1 cellular context compared by ENCODE assay signal in the genomic region with DNA sequence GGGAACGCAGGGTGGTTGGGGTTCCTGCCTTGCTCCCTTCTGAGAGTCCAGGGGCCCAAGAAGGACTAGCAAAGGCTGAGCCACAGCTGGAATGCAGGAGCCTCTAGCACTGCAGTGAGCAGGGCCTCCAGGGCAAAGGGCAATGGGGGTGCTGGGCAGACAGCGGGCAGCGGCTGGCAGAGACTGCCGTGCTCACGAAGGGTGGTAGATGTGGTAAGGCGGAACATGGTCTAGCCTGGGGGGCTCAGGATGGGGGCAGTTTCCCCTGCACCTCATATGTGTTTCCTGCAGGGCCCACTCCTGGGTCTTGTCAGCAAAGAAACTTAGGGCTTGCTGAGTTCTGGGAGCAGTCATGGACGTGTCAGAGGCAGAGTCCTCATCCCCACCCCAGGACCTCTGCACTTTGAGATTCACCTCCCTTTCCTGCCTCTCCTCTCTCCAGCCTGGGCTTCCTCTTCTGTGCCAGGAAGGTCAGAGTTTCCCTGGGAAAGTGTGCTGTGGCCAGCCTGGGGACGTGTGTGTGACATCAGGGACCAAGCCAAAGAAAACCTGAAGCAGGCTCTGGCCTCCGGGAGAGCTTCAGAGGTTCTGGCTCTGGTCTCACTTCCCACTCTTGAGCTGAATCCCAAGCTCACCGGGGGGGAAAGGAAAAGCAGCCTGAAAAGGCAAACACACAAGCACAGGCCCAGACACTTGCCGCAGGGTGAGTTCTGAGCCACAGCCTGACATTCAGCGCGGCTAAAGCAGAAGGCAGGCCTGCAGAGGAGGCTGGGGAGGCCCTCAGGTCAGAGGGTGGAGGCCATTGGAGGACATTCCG.
TF ChIP-seq lines count a peak whose summit lies in the region.

No MANE protein-coding gene starts in this region.

TF ChIP-seq in K562, 482 proteins besides CTCF, POLR2A, EP300 and RAD21:
- TF ChIP-seq, protein P1, sequence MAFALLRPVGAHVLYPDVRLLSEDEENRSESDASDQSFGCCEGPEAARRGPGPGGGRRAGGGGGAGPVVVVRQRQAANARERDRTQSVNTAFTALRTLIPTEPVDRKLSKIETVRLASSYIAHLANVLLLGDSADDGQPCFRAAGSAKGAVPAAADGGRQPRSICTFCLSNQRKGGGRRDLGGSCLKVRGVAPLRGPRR (CRISPR knock-in tag; IDR thresholded peaks at IDR 0.05): no peak
- TF ChIP-seq HSF4 (CRISPR knock-in tag; IDR thresholded peaks at IDR 0.05; ENCODE audit: borderline replicate concordance) (no peak), NR3C1 (CRISPR knock-in tag; IDR thresholded peaks at IDR 0.05) (no peak), ZBTB8A (IDR thresholded peaks at IDR 0.05; ENCODE audit: partially characterized antibody) (no peak), SRF (CRISPR knock-in tag; IDR thresholded peaks at IDR 0.05) (no peak), PTRF (tag; IDR thresholded peaks at IDR 0.05) (no peak), POLR3G (IDR thresholded peaks at IDR 0.05; ENCODE audit: extremely low read depth, insufficient read length, insufficient replicate concordance) (no peak), MEF2A (IDR thresholded peaks at IDR 0.05; ENCODE audit: control insufficient read depth, low read depth, low read length) (no peak), MAFF (IDR thresholded peaks at IDR 0.05; ENCODE audit: low read length) (no peak)
- TF ChIP-seq, protein P2, sequence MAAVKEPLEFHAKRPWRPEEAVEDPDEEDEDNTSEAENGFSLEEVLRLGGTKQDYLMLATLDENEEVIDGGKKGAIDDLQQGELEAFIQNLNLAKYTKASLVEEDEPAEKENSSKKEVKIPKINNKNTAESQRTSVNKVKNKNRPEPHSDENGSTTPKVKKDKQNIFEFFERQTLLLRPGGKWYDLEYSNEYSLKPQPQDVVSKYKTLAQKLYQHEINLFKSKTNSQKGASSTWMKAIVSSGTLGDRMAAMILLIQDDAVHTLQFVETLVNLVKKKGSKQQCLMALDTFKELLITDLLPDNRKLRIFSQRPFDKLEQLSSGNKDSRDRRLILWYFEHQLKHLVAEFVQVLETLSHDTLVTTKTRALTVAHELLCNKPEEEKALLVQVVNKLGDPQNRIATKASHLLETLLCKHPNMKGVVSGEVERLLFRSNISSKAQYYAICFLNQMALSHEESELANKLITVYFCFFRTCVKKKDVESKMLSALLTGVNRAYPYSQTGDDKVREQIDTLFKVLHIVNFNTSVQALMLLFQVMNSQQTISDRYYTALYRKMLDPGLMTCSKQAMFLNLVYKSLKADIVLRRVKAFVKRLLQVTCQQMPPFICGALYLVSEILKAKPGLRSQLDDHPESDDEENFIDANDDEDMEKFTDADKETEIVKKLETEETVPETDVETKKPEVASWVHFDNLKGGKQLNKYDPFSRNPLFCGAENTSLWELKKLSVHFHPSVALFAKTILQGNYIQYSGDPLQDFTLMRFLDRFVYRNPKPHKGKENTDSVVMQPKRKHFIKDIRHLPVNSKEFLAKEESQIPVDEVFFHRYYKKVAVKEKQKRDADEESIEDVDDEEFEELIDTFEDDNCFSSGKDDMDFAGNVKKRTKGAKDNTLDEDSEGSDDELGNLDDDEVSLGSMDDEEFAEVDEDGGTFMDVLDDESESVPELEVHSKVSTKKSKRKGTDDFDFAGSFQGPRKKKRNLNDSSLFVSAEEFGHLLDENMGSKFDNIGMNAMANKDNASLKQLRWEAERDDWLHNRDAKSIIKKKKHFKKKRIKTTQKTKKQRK (IDR thresholded peaks at IDR 0.05; ENCODE audit: borderline replicate concordance, low read depth, low read length): no peak
